In genomic region chr19:38891791-38892190, GRCh38 we compare ENCODE assay signal across 24 cellular contexts. TPM values are rescaled to one million over a fixed set of nuclear protein-coding genes. Genes with fewer than 3 reads are reported as not detected.
DNase-seq lines count a peak whose midpoint lies in the region.
"Had no signal": no experiment of that assay in that cellular context is flagged by ENCODE, and none has a peak within 500 bp of the region (broad histone marks: within the 10 kb centered on the region; RNA-seq: fewer than 3 reads in every experiment).

No MANE protein-coding gene starts in this region.

- no peaks in the 10 kb centered on the region for H3K9me3 Mint-ChIP-seq in activated T-helper 1 cell treated with anti-CD3 and anti-CD28 coated beads, Interleukin-12 subunit alpha, Interleukin-12 subunit beta, Interleukin-2, Interleukin-4 antibody, amounts not matched to agents 30 ng/mL and 10 ng/mL and 1 ng/mL, durations not matched to agents 14 hours and 24 hours and 36 hours
- H3K9me3 Mint-ChIP-seq: brain; CD4-positive, alpha-beta memory T cell had no signal

- H3K27me3 Mint-ChIP-seq in activated T-helper 1 cell treated with anti-CD3 and anti-CD28 coated beads, Interleukin-12 subunit alpha, Interleukin-12 subunit beta, Interleukin-2, Interleukin-4 antibody, amounts not matched to agents 30 ng/mL and 10 ng/mL and 1 ng/mL, durations not matched to agents 14 hours and 24 hours and 36 hours (ENCODE audit: insufficient read depth): no peaks in the 10 kb centered on the region
- H3K27me3 Mint-ChIP-seq: brain; CD4-positive, alpha-beta memory T cell had no signal

- H3K4me1 Mint-ChIP-seq in activated T-helper 1 cell treated with anti-CD3 and anti-CD28 coated beads, Interleukin-12 subunit alpha, Interleukin-12 subunit beta, Interleukin-2, Interleukin-4 antibody, amounts not matched to agents 30 ng/mL and 10 ng/mL and 1 ng/mL, durations not matched to agents 14 hours and 24 hours and 36 hours (ENCODE audit: low read depth): no peaks in the 10 kb centered on the region

- H3K27ac Mint-ChIP-seq in activated T-helper 1 cell treated with anti-CD3 and anti-CD28 coated beads, Interleukin-12 subunit alpha, Interleukin-12 subunit beta, Interleukin-2, Interleukin-4 antibody, amounts not matched to agents 30 ng/mL and 10 ng/mL and 1 ng/mL, durations not matched to agents 14 hours and 24 hours and 36 hours: no peak overlapping the region
- H3K27ac Mint-ChIP-seq: activated CD8-positive, alpha-beta T cell treated with anti-CD3 and anti-CD28 coated beads, Interleukin-2, amount 10 ng/mL, durations not matched to agents 7 days and 5 days had no signal

- peaks cover 8% of the 10 kb centered on the region for H3K36me3 Mint-ChIP-seq in activated T-helper 1 cell treated with anti-CD3 and anti-CD28 coated beads, Interleukin-12 subunit alpha, Interleukin-12 subunit beta, Interleukin-2, Interleukin-4 antibody, amounts not matched to agents 30 ng/mL and 10 ng/mL and 1 ng/mL, durations not matched to agents 14 hours and 24 hours and 36 hours (ENCODE audit: low read depth)

- DNase-seq in NCI-H82 (lab: John Stamatoyannopoulos, UW): peak; percentile 31
- no peak for DNase-seq in NCI-H82 treated with DMSO at 0.1 percent for 48 hours (lab: John Stamatoyannopoulos, UW; ENCODE audit: unreplicated experiment)
- peak in 41 of 42 donors; percentile 33 to 85 (median 67) for DNase-seq in head of caudate nucleus
- DNase-seq in pons (ENCODE audit: low spot score): peak; percentile 91
- no peak for DNase-seq in NCI-H345 (lab: John Stamatoyannopoulos, UW)
- DNase-seq in activated T-helper 1 cell treated with anti-CD3 and anti-CD28 coated beads, Interleukin-12 subunit alpha, Interleukin-12 subunit beta, Interleukin-2, Interleukin-4 antibody, amounts not matched to agents 30 ng/mL and 10 ng/mL and 1 ng/mL, durations not matched to agents 14 hours and 24 hours and 36 hours (ENCODE audit: low spot score): no peak
- DNase-seq in activated effector memory CD4-positive, alpha-beta T cell treated with Interleukin-2 at 50 U/mL for 16 hours: no peak
- DNase-seq in foreskin melanocyte: no peak
- DNase-seq: activated CD8-positive, alpha-beta T cell treated with anti-CD3 and anti-CD28 coated beads, Interleukin-2, amount 10 ng/mL, durations not matched to agents 7 days and 5 days; activated T-cell treated with anti-CD3 and anti-CD28 coated beads for 4 hours; CD4-positive, alpha-beta memory T cell; effector memory CD4-positive, alpha-beta T cell; KG1; kidney glomerular epithelial cell; NCI-H146; NCI-H510A treated with DMSO at 0.1 percent for 48 hours; SHP77 treated with DMSO at 0.1 percent for 48 hours; stimulated activated CD4-positive, alpha-beta T cell treated with anti-CD3 and anti-CD28 coated beads, Interleukin-12 subunit alpha, Interleukin-12 subunit beta, amount 100 ng/mL, for 4 hours; stimulated activated naive CD8-positive, alpha-beta T cell treated with anti-CD3 and anti-CD28 coated beads, Interleukin-15, Interleukin-2, amounts not matched to agents 100 U/mL and 50 U/mL, for 24 hours had no signal

- no peak overlapping the region for H3K4me3 Mint-ChIP-seq in activated T-helper 1 cell treated with anti-CD3 and anti-CD28 coated beads, Interleukin-12 subunit alpha, Interleukin-12 subunit beta, Interleukin-2, Interleukin-4 antibody, amounts not matched to agents 30 ng/mL and 10 ng/mL and 1 ng/mL, durations not matched to agents 14 hours and 24 hours and 36 hours
- H3K4me3 Mint-ChIP-seq: activated CD8-positive, alpha-beta T cell treated with anti-CD3 and anti-CD28 coated beads, Interleukin-2, amount 10 ng/mL, durations not matched to agents 7 days and 5 days; brain; CD4-positive, alpha-beta memory T cell had no signal

- intact Hi-C loops in head of caudate nucleus (cut with DNase I): no loop called here
- intact Hi-C loops in activated T-helper 1 cell treated with anti-CD3 and anti-CD28 coated beads, Interleukin-12 subunit alpha, Interleukin-12 subunit beta, Interleukin-2, Interleukin-4 antibody, amounts not matched to agents 30 ng/mL and 10 ng/mL and 1 ng/mL, durations not matched to agents 14 hours and 24 hours and 36 hours (cut with micrococcal nuclease): no loop called here

RNA-seq across cellular contexts. Expression of gene SIRT2, which starts 7.6 kb away (rescaled TPM):
- total RNA-seq in activated T-helper 1 cell treated with anti-CD3 and anti-CD28 coated beads, Interleukin-12 subunit alpha, Interleukin-12 subunit beta, Interleukin-2, Interleukin-4 antibody, amounts not matched to agents 30 ng/mL and 10 ng/mL and 1 ng/mL, durations not matched to agents 14 hours and 24 hours and 36 hours: 28.3 and 28.7 TPM in 2 replicates

RNA-seq across cellular contexts. Expression of gene NFKBIB, which starts 8.0 kb away (rescaled TPM):
- total RNA-seq in activated T-helper 1 cell treated with anti-CD3 and anti-CD28 coated beads, Interleukin-12 subunit alpha, Interleukin-12 subunit beta, Interleukin-2, Interleukin-4 antibody, amounts not matched to agents 30 ng/mL and 10 ng/mL and 1 ng/mL, durations not matched to agents 14 hours and 24 hours and 36 hours: 98.1 and 102 TPM in 2 replicates

RNA-seq across cellular contexts. Expression of gene RINL, which starts 13.7 kb away (rescaled TPM):
- 70.7 and 73.1 TPM in 2 replicates for total RNA-seq in activated T-helper 1 cell treated with anti-CD3 and anti-CD28 coated beads, Interleukin-12 subunit alpha, Interleukin-12 subunit beta, Interleukin-2, Interleukin-4 antibody, amounts not matched to agents 30 ng/mL and 10 ng/mL and 1 ng/mL, durations not matched to agents 14 hours and 24 hours and 36 hours

RNA-seq across cellular contexts. Expression of gene CCER2, which starts 20.2 kb away (rescaled TPM):
- total RNA-seq in activated T-helper 1 cell treated with anti-CD3 and anti-CD28 coated beads, Interleukin-12 subunit alpha, Interleukin-12 subunit beta, Interleukin-2, Interleukin-4 antibody, amounts not matched to agents 30 ng/mL and 10 ng/mL and 1 ng/mL, durations not matched to agents 14 hours and 24 hours and 36 hours: 0.67 and 0.88 TPM in 2 replicates
- total RNA-seq: lung microvascular endothelial cell, osteoblast, right atrium auricular region, tibial nerve had no signal

RNA-seq across cellular contexts. Expression of gene SARS2, which starts 38.8 kb away (rescaled TPM):
- total RNA-seq in activated T-helper 1 cell treated with anti-CD3 and anti-CD28 coated beads, Interleukin-12 subunit alpha, Interleukin-12 subunit beta, Interleukin-2, Interleukin-4 antibody, amounts not matched to agents 30 ng/mL and 10 ng/mL and 1 ng/mL, durations not matched to agents 14 hours and 24 hours and 36 hours: 36.5 and 38.4 TPM in 2 replicates

Comparison
In these comparisons a context has a peak if more than half of its experiments do, and no peak if none do; other contexts are left out.
1. DNase-seq: peak in NCI-H82 (single experiment), head of caudate nucleus (41 of 42) and pons (single experiment); none in NCI-H82 treated with DMSO at 0.1 percent for 48 hours (single experiment), NCI-H345 (single experiment), activated T-helper 1 cell treated with anti-CD3 and anti-CD28 coated beads, Interleukin-12 subunit alpha, Interleukin-12 subunit beta, Interleukin-2, Interleukin-4 antibody, amounts not matched to agents 30 ng/mL and 10 ng/mL and 1 ng/mL, durations not matched to agents 14 hours and 24 hours and 36 hours (single experiment), activated effector memory CD4-positive, alpha-beta T cell treated with Interleukin-2 at 50 U/mL for 16 hours (single experiment) and foreskin melanocyte (single experiment).